35 cellular contexts compared by ENCODE assay signal in the genomic region with DNA sequence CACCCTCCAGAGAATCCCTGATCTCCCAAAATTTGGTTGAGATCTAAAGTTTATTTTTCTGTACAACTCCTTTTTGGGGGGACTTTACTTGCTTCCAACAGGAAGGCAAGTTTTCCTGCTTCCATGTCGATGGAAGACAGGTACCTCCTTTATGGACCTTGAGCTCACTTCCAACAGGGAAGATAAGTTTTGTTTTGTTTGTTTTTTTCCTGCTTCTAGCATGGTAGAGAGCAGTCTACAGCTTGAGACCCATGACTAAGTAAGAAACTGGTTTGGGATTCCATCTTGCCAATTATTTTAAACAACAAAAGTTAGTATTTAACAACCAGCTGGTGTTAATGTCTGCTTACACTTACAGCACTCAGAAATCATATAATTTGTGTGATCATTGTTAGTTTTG.
"Had no signal": no experiment of that assay in that cellular context is flagged by ENCODE, and none has a peak within 500 bp of the region (broad histone marks: within the 10 kb centered on the region; RNA-seq: fewer than 3 reads in every experiment).

No MANE protein-coding gene starts in this region.

- H3K9ac ChIP-seq: SK-N-SH had no signal

- H3K36me3 Mint-ChIP-seq: activated naive CD8-positive, alpha-beta T cell treated with anti-CD3 and anti-CD28 coated beads for 36 hours had no signal

- H3K27me3 Mint-ChIP-seq: central memory CD8-positive, alpha-beta T cell had no signal

- H3K9me3 ChIP-seq: ascending aorta, Peyer's patch, SJSA1, SK-N-SH had no signal

- H3K9me2 ChIP-seq: SK-N-SH had no signal

- H3K36me3 ChIP-seq: ascending aorta, cardiac muscle cell, Peyer's patch, SJSA1 had no signal

- H3K27ac Mint-ChIP-seq: activated CD4-positive, alpha-beta T cell treated with anti-CD3 and anti-CD28 coated beads, Interleukin-2, amount 10 ng/mL, durations not matched to agents 24 days and 14 days; activated CD8-positive, alpha-beta T cell treated with anti-CD3 and anti-CD28 coated beads for 36 hours; activated naive CD8-positive, alpha-beta T cell treated with anti-CD3 and anti-CD28 coated beads for 36 hours; activated T-cell treated with anti-CD3 and anti-CD28 coated beads, Interleukin-2, amount 50 U/mL, for 72 hours; activated T-helper 17 cell treated with anti-CD3 and anti-CD28 coated beads, Interleukin-2, amount 50 U/mL, for 72 hours had no signal

- H3K4me1 Mint-ChIP-seq: activated CD4-positive, alpha-beta T cell treated with anti-CD3 and anti-CD28 coated beads, Interleukin-2, amount 10 ng/mL, durations not matched to agents 24 days and 14 days; activated naive CD8-positive, alpha-beta T cell treated with anti-CD3 and anti-CD28 coated beads for 36 hours; activated T-helper 17 cell treated with anti-CD3 and anti-CD28 coated beads, Interleukin-2, amount 50 U/mL, for 72 hours; central memory CD8-positive, alpha-beta T cell had no signal

- H3K4me3 Mint-ChIP-seq: activated CD4-positive, alpha-beta T cell treated with anti-CD3 and anti-CD28 coated beads, Interleukin-2, amount 10 ng/mL, durations not matched to agents 24 days and 14 days; activated CD8-positive, alpha-beta T cell treated with anti-CD3 and anti-CD28 coated beads for 36 hours; activated naive CD8-positive, alpha-beta T cell treated with anti-CD3 and anti-CD28 coated beads for 36 hours; activated T-cell treated with anti-CD3 and anti-CD28 coated beads, Interleukin-2, amount 50 U/mL, for 72 hours; activated T-helper 17 cell treated with anti-CD3 and anti-CD28 coated beads, Interleukin-2, amount 50 U/mL, for 72 hours; central memory CD8-positive, alpha-beta T cell had no signal

- H3K4me3 ChIP-seq: ascending aorta, cardiac muscle cell, K562, Peyer's patch, SJSA1 had no signal

- H3K4me1 ChIP-seq: Peyer's patch, SJSA1 had no signal

- H3K9me3 Mint-ChIP-seq: activated CD4-positive, alpha-beta T cell treated with anti-CD3 and anti-CD28 coated beads, Interleukin-2, amount 10 ng/mL, durations not matched to agents 24 days and 14 days; activated CD8-positive, alpha-beta T cell treated with anti-CD3 and anti-CD28 coated beads for 36 hours; activated naive CD8-positive, alpha-beta T cell treated with anti-CD3 and anti-CD28 coated beads for 36 hours; activated T-cell treated with anti-CD3 and anti-CD28 coated beads, Interleukin-2, amount 50 U/mL, for 72 hours; activated T-helper 17 cell treated with anti-CD3 and anti-CD28 coated beads, Interleukin-2, amount 50 U/mL, for 72 hours; central memory CD8-positive, alpha-beta T cell had no signal

- H3K27ac ChIP-seq: ascending aorta, cardiac muscle cell, Peyer's patch, SJSA1, VCaP had no signal

- H3K4me2 ChIP-seq: SK-N-SH had no signal

- H3K27me3 ChIP-seq: ascending aorta, cardiac muscle cell, Peyer's patch had no signal

- DNase-seq: activated CD4-positive, alpha-beta T cell treated with anti-CD3 and anti-CD28 coated beads, Interleukin-2, amount 10 ng/mL, durations not matched to agents 24 days and 14 days; activated CD4-positive, alpha-beta T cell treated with anti-CD3 and anti-CD28 coated beads, Interleukin-2, amount 50 U/mL, for 4 hours; activated CD8-positive, alpha-beta T cell treated with anti-CD3 and anti-CD28 coated beads for 36 hours; activated effector memory CD4-positive, alpha-beta T cell treated with anti-CD3 and anti-CD28 coated beads, Interleukin-2, amount 50 U/mL, for 16 hours; activated naive CD4-positive, alpha-beta T cell; activated naive CD4-positive, alpha-beta T cell treated with anti-CD3 and anti-CD28 coated beads, Interleukin-2, amount 50 U/mL, for 16 hours; activated naive CD8-positive, alpha-beta T cell treated with anti-CD3 and anti-CD28 coated beads for 36 hours; activated T-cell treated with anti-CD3 and anti-CD28 coated beads, Interleukin-2, amount 50 U/mL, for 1 hour; activated T-cell treated with anti-CD3 and anti-CD28 coated beads, Interleukin-2, amount 50 U/mL, for 72 hours; amygdala; NCI-H1105; NCI-H1417 treated with DMSO at 0.1 percent for 48 hours; NCI-H1694; NCI-H1930; NCI-H2081 treated with DMSO at 0.1 percent for 48 hours; NCI-H510A; NCI-H526; NCI-H748 treated with DMSO at 0.1 percent for 48 hours; NK-92 treated with Interleukin-12 subunit alpha and Interleukin-12 subunit beta, amount 100 ng/mL, for 24 hours; PC-3; Peyer's patch; RPMI8226; SHP77 treated with DMSO at 0.1 percent for 48 hours; SK-N-SH; SW 1271; T-helper 1 cell; T-helper 2 cell; T-helper 9 cell had no signal
